In genomic region chr5:157924931-157925729, GRCh38 we compare ENCODE assay signal across 14 cellular contexts.
DNase-seq lines count a peak whose midpoint lies in the region; ATAC-seq, FAIRE-seq and TF ChIP-seq lines count a peak whose summit lies in the region.
"Had no signal": no experiment of that assay in that cellular context is flagged by ENCODE, and none has a peak within 500 bp of the region (broad histone marks: within the 10 kb centered on the region; RNA-seq: fewer than 3 reads in every experiment).

No MANE protein-coding gene starts in this region.

- no peak overlapping the region for H2BK120ac ChIP-seq in H1 (replicated peaks; ENCODE audit: low read depth, low read length)

- H3K27ac ChIP-seq in H1 (ENCODE audit: low read depth, low read length) (no peak overlapping the region), mucosa of rectum (ENCODE audit: low read depth in 2 of 2, low read length in 2 of 2) (peak overlapping the region; percentile 73 to 86)

- H2AK5ac ChIP-seq in H1 (ENCODE audit: low read depth, low read length): peak overlapping the region; percentile 49; the same call in 1 of the 2 replicates

- H4K20me1 ChIP-seq in H1 (replicated peaks in 1 of 2; ENCODE audit: control insufficient read depth in 1 of 2, insufficient read depth in 2 of 2, low read length in 2 of 2): no peaks in the 10 kb centered on the region

- H2BK5ac ChIP-seq in H1 (ENCODE audit: low read depth, low read length): no peak overlapping the region

- no peaks in the 10 kb centered on the region for H3K9me3 ChIP-seq in H1 (ENCODE audit: insufficient read depth in 2 of 2, low read depth in 1 of 2, low read length in 1 of 2)
- no peaks in the 10 kb centered on the region for H3K9me3 ChIP-seq in mucosa of rectum (ENCODE audit: control insufficient read depth in 2 of 2, low read length in 2 of 2)

- H3K23me2 ChIP-seq in H1 (ENCODE audit: low read depth, low read length): no peaks in the 10 kb centered on the region

- no peak for TF ChIP-seq POLR2A in H1 (IDR thresholded peaks at IDR 0.05; ENCODE audit: control extremely low read depth in 1 of 2, low read depth in 2 of 2, low read length in 2 of 2)

- H3K4me3 ChIP-seq in H1 (ENCODE audit: extremely low read depth in 1 of 4, insufficient read depth in 2 of 4, low read depth in 3 of 4, low read length in 4 of 4): no peak overlapping the region
- H3K4me3 ChIP-seq in mucosa of rectum (ENCODE audit: low read length in 2 of 2): no peak overlapping the region

- H3K23ac ChIP-seq in H1 (ENCODE audit: insufficient read length): no peak overlapping the region

- no peak overlapping the region; the same call in 1 of the 2 replicates for H2BK12ac ChIP-seq in H1 (ENCODE audit: low read depth, low read length)

- no peak overlapping the region for H3K56ac ChIP-seq in H1 (replicated peaks; ENCODE audit: insufficient read length, low read depth, low read length)

- H2AFZ ChIP-seq in H1 (ENCODE audit: low read length): no peak overlapping the region

- no peak for ATAC-seq in HG02678 (IDR thresholded peaks at IDR 0.05; ENCODE audit: unreplicated experiment)
- no peak for ATAC-seq in stimulated activated naive CD8-positive, alpha-beta T cell treated with anti-CD3 and anti-CD28 coated beads, Interleukin-15, Interleukin-2, amounts not matched to agents 100 U/mL and 50 U/mL, for 24 hours
- ATAC-seq: Panc1 had no signal

- H3K4me1 ChIP-seq in H1 (replicated peaks in 1 of 4; ENCODE audit: control insufficient read depth in 3 of 4, insufficient read depth in 4 of 4, low read length in 3 of 4) (peaks cover 5 to 18% (median 12%) of the 10 kb centered on the region in 4 experiments), mucosa of rectum (ENCODE audit: control insufficient read depth in 2 of 2, insufficient read depth in 2 of 2, low read length in 2 of 2) (peaks cover 4 to 36% of the 10 kb centered on the region in 2 donors)

- H3K14ac ChIP-seq in H1 (ENCODE audit: insufficient read length): no peak overlapping the region

- CTCF ChIA-PET in H1 (lab: Charles Lee; ENCODE audit: partially characterized antibody): interaction anchor here (0.8 to 2.7 kb wide), 4 partner anchors 11 to 156 kb away, joined by 3 to 12 read pairs (median 3); no protein-coding TSS in a partner anchor

- in situ Hi-C loops in G401 (cut with HindIII; ENCODE audit: low sequenced_read_pairs): loop anchor here (25.0 kb wide), 1 partner anchor 113 kb away; no protein-coding TSS in a partner anchor

- H4K5ac ChIP-seq in H1 (ENCODE audit: insufficient read length, low read depth, low read length): no peak overlapping the region

- H4K91ac ChIP-seq in H1 (replicated peaks; ENCODE audit: insufficient read length, low read length): peak overlapping the region; percentile 25

- no peaks in the 10 kb centered on the region for H3K27me3 ChIP-seq in H1 (replicated peaks in 1 of 4; ENCODE audit: control insufficient read depth in 3 of 4, extremely low read depth in 1 of 4, insufficient read depth in 3 of 4, low read length in 3 of 4)
- H3K27me3 ChIP-seq in mucosa of rectum (ENCODE audit: control insufficient read depth in 2 of 2, insufficient read depth in 2 of 2, low read length in 2 of 2): no peaks in the 10 kb centered on the region

- no peak for TF ChIP-seq CTCF in H1 (IDR thresholded peaks at IDR 0.05; ENCODE audit: control extremely low read depth in 1 of 3, insufficient read depth in 1 of 3, low read depth in 1 of 3, low read length in 3 of 3)

- 87% methylated on average over 8 of the region's 8 CpGs; no CpG with 5 or more reads in 1 of the 2 experiments for WGBS in H1 (ENCODE audit: extremely low coverage in 1 of 2, insufficient coverage in 1 of 2, insufficient read length in 1 of 2, insufficient replicate concordance in 2 of 2, low coverage in 1 of 2, low lambda C conversion rate in 2 of 2, missing lambda C conversion rate in 1 of 2), 2 experiments

- H2BK15ac ChIP-seq in H1 (ENCODE audit: low read length): no peak overlapping the region

- no peak for TF ChIP-seq EP300 in H1 (IDR thresholded peaks at IDR 0.05; ENCODE audit: borderline replicate concordance in 1 of 2, low read depth in 2 of 2, low read length in 2 of 2)

- H3K79me1 ChIP-seq in H1 (ENCODE audit: low read depth, low read length): no peaks in the 10 kb centered on the region

- H3K36me3 ChIP-seq in H1 (ENCODE audit: control insufficient read depth in 2 of 4, insufficient read depth in 4 of 4, low read length in 3 of 4) (no peaks in the 10 kb centered on the region), mucosa of rectum (ENCODE audit: control insufficient read depth in 2 of 2, insufficient read depth in 2 of 2, low read length in 2 of 2) (no peaks in the 10 kb centered on the region)

- no peaks in the 10 kb centered on the region for H3K79me2 ChIP-seq in H1 (ENCODE audit: control insufficient read depth in 1 of 2, insufficient read depth in 2 of 2, low read length in 2 of 2)

- FAIRE-seq in H1 (lab: Jason Lieb, UNC): no peak
- FAIRE-seq: endometrium had no signal

- H3K4ac ChIP-seq in H1 (replicated peaks; ENCODE audit: insufficient read length, low read depth, low read length): no peak overlapping the region

- DNase-seq in stimulated activated CD4-positive, alpha-beta T cell treated with anti-CD3 and anti-CD28 coated beads, Interleukin-1b, Interleukin-23, amount 100 ng/mL, for 48 hours: peak; percentile 39
- no peak for DNase-seq in stimulated activated CD4-positive, alpha-beta T cell treated with anti-CD3 and anti-CD28 coated beads, Interleukin-4, amount 100 ng/mL, for 4 hours
- no peak for DNase-seq in H1 (ENCODE audit: low read depth in 1 of 2, low spot score in 2 of 2)
- no peak for DNase-seq in G401 (ENCODE audit: low spot score)
- no peak for DNase-seq in activated gamma-delta T cell (lab: John Stamatoyannopoulos, UW)
- no peak for DNase-seq in stimulated activated naive CD8-positive, alpha-beta T cell treated with anti-CD3 and anti-CD28 coated beads, Interleukin-15, Interleukin-2, amounts not matched to agents 100 U/mL and 50 U/mL, for 24 hours
- DNase-seq: activated T-cell treated with anti-CD3 and anti-CD28 coated beads, Interleukin-2, amount 50 U/mL, for 4 hours; NCI-H1092 treated with DMSO at 0.1 percent for 48 hours; NCI-H748 treated with DMSO at 0.1 percent for 48 hours; right cardiac atrium had no signal

- no peak overlapping the region for H3K18ac ChIP-seq in H1 (ENCODE audit: extremely low read depth, low read length)

- H3K9ac ChIP-seq in H1 (replicated peaks in 1 of 4; ENCODE audit: extremely low read depth in 1 of 4, low read depth in 3 of 4, low read length in 3 of 4) (no peak overlapping the region), mucosa of rectum (ENCODE audit: low read depth in 1 of 2, low read length in 2 of 2) (no peak overlapping the region)

- H2BK20ac ChIP-seq in H1 (ENCODE audit: low read length): peak overlapping the region; percentile 43; the same call in 1 of the 2 replicates

- TF ChIP-seq RAD21 in H1 (IDR thresholded peaks at IDR 0.05 in 1 of 2, conservative IDR thresholded peaks at IDR 0.05 in 1 of 2; ENCODE audit: low read depth in 2 of 2, low read length in 2 of 2): no peak

- POLR2A ChIA-PET in H1 (lab: Charles Lee; ENCODE audit: partially characterized antibody): no interaction called here

- no peak overlapping the region for H3K4me2 ChIP-seq in H1 (ENCODE audit: insufficient read depth in 1 of 2, low read depth in 2 of 2, low read length in 2 of 2)

- no peak overlapping the region for H4K8ac ChIP-seq in H1 (ENCODE audit: extremely low read depth, insufficient read depth, low read length)

TF ChIP-seq in H1, 55 proteins besides CTCF, POLR2A, EP300 and RAD21:
- TF ChIP-seq TBP (IDR thresholded peaks at IDR 0.05; ENCODE audit: low read depth, low read length) (no peak), KDM5A (IDR thresholded peaks at IDR 0.05; ENCODE audit: low read length) (no peak), SUZ12 (IDR thresholded peaks at IDR 0.05; ENCODE audit: low read length) (no peak), KDM1A (IDR thresholded peaks at IDR 0.05; ENCODE audit: borderline replicate concordance, low read length) (no peak), CHD1 (IDR thresholded peaks at IDR 0.05; ENCODE audit: low read depth, low read length) (no peak), CBX5 (IDR thresholded peaks at IDR 0.05; ENCODE audit: low read depth, low read length) (no peak)
- TF ChIP-seq, protein P1, sequence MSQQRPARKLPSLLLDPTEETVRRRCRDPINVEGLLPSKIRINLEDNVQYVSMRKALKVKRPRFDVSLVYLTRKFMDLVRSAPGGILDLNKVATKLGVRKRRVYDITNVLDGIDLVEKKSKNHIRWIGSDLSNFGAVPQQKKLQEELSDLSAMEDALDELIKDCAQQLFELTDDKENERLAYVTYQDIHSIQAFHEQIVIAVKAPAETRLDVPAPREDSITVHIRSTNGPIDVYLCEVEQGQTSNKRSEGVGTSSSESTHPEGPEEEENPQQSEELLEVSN (IDR thresholded peaks at IDR 0.05): no peak
TF ChIP-seq in H1: peak in this region for 0.
